In genomic region chr6:138401960-138402832, GRCh38 we compare ENCODE assay signal across 17 cellular contexts. TPM values are rescaled to one million over a fixed set of nuclear protein-coding genes. Genes with fewer than 3 reads are reported as not detected.
DNase-seq lines count a peak whose midpoint lies in the region; ATAC-seq and TF ChIP-seq lines count a peak whose summit lies in the region.
"Had no signal": no experiment of that assay in that cellular context is flagged by ENCODE, and none has a peak within 500 bp of the region (broad histone marks: within the 10 kb centered on the region; RNA-seq: fewer than 3 reads in every experiment).

No MANE protein-coding gene starts in this region.

- H3K4me3 ChIP-seq in vagina = no peak overlapping the region

- peaks cover 24% of the 10 kb centered on the region for H3K4me1 ChIP-seq in vagina

- intact Hi-C loops in CD4-positive, alpha-beta T cell (cut with DNase I, micrococcal nuclease) = loop anchor here (5.0 to 10.0 kb wide), 6 partner anchors 287 to 1177 kb away; partner anchors contain the start of genes CCDC28A (in 1 of the 2) and CITED2 (in 1 of the 2)
- intact Hi-C loops in natural killer cell (cut with micrococcal nuclease) = no loop called here
- intact Hi-C loops in vagina (cut with DNase I) = no loop called here

- peak overlapping the region; percentile 89 for H3K27ac ChIP-seq in 22Rv1
- no peak overlapping the region for H3K27ac ChIP-seq in CD4-positive, alpha-beta T cell (ENCODE audit: low read depth, low read length)
- H3K27ac ChIP-seq in vagina = no peak overlapping the region

- peak overlapping the region; percentile 73 for H3K4me3 Mint-ChIP-seq in CD4-positive, alpha-beta T cell
- H3K4me3 Mint-ChIP-seq in activated naive CD8-positive, alpha-beta T cell treated with anti-CD3 and anti-CD28 coated beads for 36 hours = peak overlapping the region; percentile 29
- H3K4me3 Mint-ChIP-seq in natural killer cell = peak overlapping the region; percentile 67
- no peak overlapping the region for H3K4me3 Mint-ChIP-seq in HFFc6

- DNase-seq in CD4-positive, alpha-beta T cell = no peak
- no peak for DNase-seq in activated naive CD8-positive, alpha-beta T cell treated with anti-CD3 and anti-CD28 coated beads for 36 hours
- DNase-seq in natural killer cell (no peak), HFFc6 (no peak), vagina (ENCODE audit: extremely low spot score in 2 of 2) (no peak), NCI-H1436 treated with DMSO at 0.1 percent for 48 hours (lab: John Stamatoyannopoulos, UW) (no peak)
- DNase-seq: activated T-cell treated with anti-CD3 and anti-CD28 coated beads for 4 hours, caudate nucleus, DMS153, NCI-H2081, NCI-H524 treated with DMSO at 0.1 percent for 48 hours, SHP77 had no signal

- no peaks in the 10 kb centered on the region for H3K9me3 ChIP-seq in CD4-positive, alpha-beta T cell (ENCODE audit: control insufficient read depth, low read length)
- H3K9me3 ChIP-seq in vagina = no peaks in the 10 kb centered on the region
- H3K9me3 ChIP-seq: right atrium auricular region had no signal

- TF ChIP-seq CTCF in 22Rv1 (IDR thresholded peaks at IDR 0.05) = no peak
- no peak for TF ChIP-seq CTCF in CD4-positive, alpha-beta T cell (IDR thresholded peaks at IDR 0.05)
- no peak for TF ChIP-seq CTCF in natural killer cell (IDR thresholded peaks at IDR 0.05)
- TF ChIP-seq CTCF in HFFc6 (IDR thresholded peaks at IDR 0.05) = no peak
- no peak for TF ChIP-seq CTCF in vagina (IDR thresholded peaks at IDR 0.05)

- peaks cover 11% of the 10 kb centered on the region for H3K36me3 Mint-ChIP-seq in CD4-positive, alpha-beta T cell (ENCODE audit: low read depth)
- peaks cover 13% of the 10 kb centered on the region for H3K36me3 Mint-ChIP-seq in activated naive CD8-positive, alpha-beta T cell treated with anti-CD3 and anti-CD28 coated beads for 36 hours
- H3K36me3 Mint-ChIP-seq in natural killer cell = no peaks in the 10 kb centered on the region
- H3K36me3 Mint-ChIP-seq in HFFc6 (ENCODE audit: low read depth) = 0 out of 2 replicates have a peak, but pooled peaks cover under 1% of the 10 kb centered on the region

- no peak for ATAC-seq in CD4-positive, alpha-beta T cell (ENCODE audit: poor library complexity)
- no peak for ATAC-seq in natural killer cell
- ATAC-seq in GM18520 (IDR thresholded peaks at IDR 0.05; ENCODE audit: unreplicated experiment) = no peak

- peaks cover 0 to 10% of the 10 kb centered on the region in 2 donors for H3K36me3 ChIP-seq in vagina

- H3K27ac Mint-ChIP-seq in CD4-positive, alpha-beta T cell = no peak overlapping the region
- no peak overlapping the region for H3K27ac Mint-ChIP-seq in activated naive CD8-positive, alpha-beta T cell treated with anti-CD3 and anti-CD28 coated beads for 36 hours
- H3K27ac Mint-ChIP-seq in natural killer cell = no peak overlapping the region
- no peak overlapping the region for H3K27ac Mint-ChIP-seq in HFFc6

- POLR2A ChIA-PET in CD4-positive, alpha-beta T cell (lab: Charles Lee) = interaction anchor here (4.6 kb wide), 1 partner anchor 53 kb away, joined by 28 read pairs; no protein-coding TSS in a partner anchor

- CTCF ChIA-PET in CD4-positive, alpha-beta T cell (lab: Charles Lee) = no interaction called here

- no peak for TF ChIP-seq POLR2A in vagina (IDR thresholded peaks at IDR 0.05)

- no peaks in the 10 kb centered on the region for H3K27me3 ChIP-seq in CD4-positive, alpha-beta T cell (ENCODE audit: control insufficient read depth, insufficient read depth, low read length)
- H3K27me3 ChIP-seq in vagina = no peaks in the 10 kb centered on the region
- H3K27me3 ChIP-seq: right atrium auricular region had no signal

- no peaks in the 10 kb centered on the region for H3K27me3 Mint-ChIP-seq in CD4-positive, alpha-beta T cell
- no peaks in the 10 kb centered on the region for H3K27me3 Mint-ChIP-seq in activated naive CD8-positive, alpha-beta T cell treated with anti-CD3 and anti-CD28 coated beads for 36 hours
- H3K27me3 Mint-ChIP-seq in natural killer cell (ENCODE audit: low read depth in 2 of 2) (peaks cover 0 to 4% of the 10 kb centered on the region in 2 donors), HFFc6 (ENCODE audit: insufficient read depth) (no peaks in the 10 kb centered on the region; the same call in 1 of the 2 replicates)

- H3K4me1 Mint-ChIP-seq in CD4-positive, alpha-beta T cell (ENCODE audit: low read depth) = peaks cover 21% of the 10 kb centered on the region
- H3K4me1 Mint-ChIP-seq in activated naive CD8-positive, alpha-beta T cell treated with anti-CD3 and anti-CD28 coated beads for 36 hours = peaks cover 17% of the 10 kb centered on the region
- H3K4me1 Mint-ChIP-seq in natural killer cell (peaks cover 5 to 14% of the 10 kb centered on the region in 2 donors), HFFc6 (ENCODE audit: low read depth) (peaks cover 28% of the 10 kb centered on the region)

- H3K9me3 Mint-ChIP-seq in CD4-positive, alpha-beta T cell = no peaks in the 10 kb centered on the region
- H3K9me3 Mint-ChIP-seq in activated naive CD8-positive, alpha-beta T cell treated with anti-CD3 and anti-CD28 coated beads for 36 hours = no peaks in the 10 kb centered on the region
- no peaks in the 10 kb centered on the region for H3K9me3 Mint-ChIP-seq in natural killer cell
- no peaks in the 10 kb centered on the region for H3K9me3 Mint-ChIP-seq in HFFc6

RNA-seq across cellular contexts. Expression of gene HEBP2, which starts 1.8 kb away (rescaled TPM):
- total RNA-seq in CD4-positive, alpha-beta T cell = 10 to 100 TPM; 31.8 to 32.9 TPM
- total RNA-seq in activated naive CD8-positive, alpha-beta T cell treated with anti-CD3 and anti-CD28 coated beads for 36 hours = 10 to 100 TPM; 27.4 to 28.0 TPM
- 10 to 100 TPM; 14.2 to 18.6 (median 15.2) TPM for total RNA-seq in natural killer cell
- 10 to 100 TPM; 39.7 to 48.4 (median 44.9) TPM for total RNA-seq in HFFc6 (2021; fragmentation: NEBNext Ultra II Directional; extraction: Animal tissue kit (Norgen Biotek cat#: 25700))
- total RNA-seq in vagina = 62.4 TPM

RNA-seq across cellular contexts. Expression of gene SMIM28, which starts 24.5 kb away (rescaled TPM):
- total RNA-seq in CD4-positive, alpha-beta T cell = not detected
- total RNA-seq in activated naive CD8-positive, alpha-beta T cell treated with anti-CD3 and anti-CD28 coated beads for 36 hours = not detected
- total RNA-seq in natural killer cell (not detected), vagina (not detected)
- not detected for total RNA-seq in HFFc6 (2021; fragmentation: NEBNext Ultra II Directional; extraction: Animal tissue kit (Norgen Biotek cat#: 25700))
- total RNA-seq: lung; right atrium auricular region; T-helper 2 cell treated with Interferon-gamma antibody and Interleukin-4, amounts not matched to agents 100 ng/mL and 5 ng/mL, for 36 hours had no signal

Comparison
In these comparisons a context has a peak if more than half of its experiments do, and no peak if none do; other contexts are left out.
1. intact Hi-C loops: an anchor here in CD4-positive, alpha-beta T cell (5.0 to 10.0 kb wide); none called in natural killer cell and vagina.